Comparison of ENCODE assay signal across 31 cellular contexts in the genomic region with DNA sequence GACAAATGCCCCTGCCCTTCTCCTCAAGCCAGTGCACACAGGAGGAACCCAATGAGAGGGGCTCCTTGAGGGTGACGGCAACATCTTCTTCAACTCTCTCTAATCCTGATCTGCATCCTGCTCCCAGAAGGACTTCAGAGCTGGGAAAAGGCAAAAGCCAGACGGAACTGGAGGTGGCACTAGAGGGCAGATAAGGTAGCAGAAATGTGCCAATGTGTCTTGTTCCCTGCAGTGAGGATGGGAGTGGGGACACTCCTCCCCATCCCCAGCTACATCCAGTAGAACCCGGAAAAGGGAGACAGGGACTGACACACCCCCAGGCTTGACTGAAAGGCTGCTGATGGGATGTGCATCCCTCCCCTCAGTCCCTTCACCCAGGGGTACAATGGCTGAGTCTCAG. TPM values are rescaled to one million over a fixed set of nuclear protein-coding genes. Genes with fewer than 3 reads are reported as not detected.
A peak's percentile ranks its signal among the peaks of the same experiment; 100 is the strongest.
DNase-seq lines count a peak whose midpoint lies in the region; FAIRE-seq and TF ChIP-seq lines count a peak whose summit lies in the region.
"Had no signal": no experiment of that assay in that cellular context is flagged by ENCODE, and none has a peak within 500 bp of the region (broad histone marks: within the 10 kb centered on the region; RNA-seq: fewer than 3 reads in every experiment).

No MANE protein-coding gene starts in this region.

- no peak overlapping the region for H3K9ac ChIP-seq in OCI-LY3 (ENCODE audit: low read length)

- TF ChIP-seq CTCF in OCI-LY3 (IDR thresholded peaks at IDR 0.05; ENCODE audit: low read depth, low read length) (peak; percentile 18; the same call in 1 of the 2 replicates), dorsolateral prefrontal cortex (IDR thresholded peaks at IDR 0.05 in 54 of 56, conservative IDR thresholded peaks at IDR 0.05 in 2 of 56; ENCODE audit: low read depth in 1 of 56, partially characterized antibody in 56 of 56) (peak in 8 of 56 donors; percentile 11 to 33 (median 20)), retinal pigment epithelial cell (conservative IDR thresholded peaks at IDR 0.05; ENCODE audit: low read depth, low read length) (peak; percentile 21)

- H3K27ac ChIP-seq in OCI-LY3 (ENCODE audit: low read length) (no peak overlapping the region), dorsolateral prefrontal cortex (peak overlapping the region in 47 of 59 donors; percentile 6 to 99 (median 79))
- H3K27ac ChIP-seq: HL-60, prostate gland, tibial artery had no signal

- peak; percentile 26 for DNase-seq in NCI-H2171 treated with DMSO at 0.1 percent for 48 hours (lab: John Stamatoyannopoulos, UW)
- DNase-seq in NCI-H2171 (lab: John Stamatoyannopoulos, UW), result no peak
- no peak for DNase-seq in dorsolateral prefrontal cortex
- DNase-seq in retinal pigment epithelial cell (ENCODE audit: low read depth), result no peak
- DNase-seq in urothelium cell line (ENCODE audit: low spot score), result no peak
- no peak for DNase-seq in NCI-H446 (lab: John Stamatoyannopoulos, UW)
- no peak for DNase-seq in KG1 (lab: John Stamatoyannopoulos, UW)
- DNase-seq: 8988T; activated CD4-positive, alpha-beta T cell treated with anti-CD3 and anti-CD28 coated beads for 48 hours; activated CD8-positive, alpha-beta memory T cell treated with anti-CD3 and anti-CD28 coated beads, Interleukin-2, amount 10 ng/mL, durations not matched to agents 7 days and 5 days; activated naive CD4-positive, alpha-beta T cell treated with anti-CD3 and anti-CD28 coated beads, Interleukin-2, amount 10 ng/mL, durations not matched to agents 7 days and 5 days; anterior cingulate cortex; DMS79 treated with DMSO at 0.1 percent for 48 hours; foreskin melanocyte; hippocampal formation; IMR-90; NCI-H1436 treated with DMSO at 0.1 percent for 48 hours; NCI-H69; OCI-M1; Right ventricle myocardium superior; small intestine; stimulated activated CD4-positive, alpha-beta T cell treated with anti-CD3 and anti-CD28 coated beads, Interleukin-4, amount 100 ng/mL, for 1 hour; stimulated activated naive CD4-positive, alpha-beta T cell treated with Interleukin-2 at 50 U/mL for 16 hours; T-helper 1 cell; tibial artery had no signal

- FAIRE-seq in urothelium cell line (lab: Jason Lieb, UNC), result no peak
- FAIRE-seq: GM12892, GM19239, small intestine had no signal

- no peaks in the 10 kb centered on the region for H3K79me2 ChIP-seq in OCI-LY3 (ENCODE audit: low read length)

- peaks cover 62% of the 10 kb centered on the region for H3K27me3 ChIP-seq in OCI-LY3 (ENCODE audit: low read depth, low read length)
- H3K27me3 ChIP-seq in dorsolateral prefrontal cortex, result peaks cover 0 to 4% (median 0%) of the 10 kb centered on the region in 45 donors

- H2AFZ ChIP-seq in OCI-LY3 (ENCODE audit: low read depth, low read length), result no peak overlapping the region

- intact Hi-C loops in dorsolateral prefrontal cortex (cut with DNase I), result no loop called here

- H3K36me3 ChIP-seq in OCI-LY3 (replicated peaks; ENCODE audit: low read depth, low read length), result no peaks in the 10 kb centered on the region
- H3K36me3 ChIP-seq: prostate gland, tibial artery had no signal

- H4K20me1 ChIP-seq in OCI-LY3 (ENCODE audit: insufficient read depth, low read length), result no peaks in the 10 kb centered on the region

- H3K4me3 ChIP-seq in OCI-LY3 (ENCODE audit: low read length) (no peak overlapping the region), dorsolateral prefrontal cortex (no peak overlapping the region), retinal pigment epithelial cell (ENCODE audit: low read length) (no peak overlapping the region)
- H3K4me3 ChIP-seq: prostate gland, tibial artery had no signal

- no peak overlapping the region for H3K4me2 ChIP-seq in OCI-LY3 (ENCODE audit: low read length)

- no peaks in the 10 kb centered on the region for H3K9me3 ChIP-seq in OCI-LY3 (ENCODE audit: insufficient read depth, low read length)
- H3K9me3 ChIP-seq: prostate gland, tibial artery had no signal

- no peaks in the 10 kb centered on the region for H3K4me1 ChIP-seq in OCI-LY3 (ENCODE audit: low read length)
- H3K4me1 ChIP-seq: prostate gland had no signal

RNA-seq across cellular contexts. Expression of a gene that starts 28.5 kb away (rescaled TPM):
- total RNA-seq in dorsolateral prefrontal cortex, result 100 to 1,000 TPM in 111 of 120 experiments, 10 to 100 TPM in 9; 80.9 to 338 (median 151) TPM
- total RNA-seq: IMR-90, M059J had no signal
